In genomic region chr7:100049441-100050291, GRCh38 we compare ENCODE assay signal across 8 cellular contexts.
DNase-seq lines count a peak whose midpoint lies in the region; ATAC-seq and TF ChIP-seq lines count a peak whose summit lies in the region.

Gene ZSCAN21 (plus strand): TSS chr7:100049774. CDS start chr7:100057007, 7,233 bp downstream.

- ATAC-seq in HG02840 (IDR thresholded peaks at IDR 0.05; ENCODE audit: low FRiP score, unreplicated experiment) (peak; percentile 87), GM18873 (IDR thresholded peaks at IDR 0.05; ENCODE audit: low FRiP score, unreplicated experiment) (no peak)

- H3K4me3 ChIP-seq in astrocyte of the spinal cord (ENCODE audit: low read depth, low read length), result peak within 1 kb of the TSS; percentile 97
- H3K4me3 ChIP-seq in retinal pigment epithelial cell (ENCODE audit: low read length), result peak within 1 kb of the TSS; percentile 93

- in situ Hi-C loops in GM13976 (cut with MboI; ENCODE audit: low sequenced_read_pairs, unreplicated experiment) (no loop called here), astrocyte of the spinal cord (cut with HindIII; ENCODE audit: low sequenced_read_pairs) (no loop called here)

- DNase-seq in GM13976 (ENCODE audit: low spot score) (peak; percentile 93), NCI-H1694 (lab: John Stamatoyannopoulos, UW) (peak; percentile 62), T1000 (lab: John Stamatoyannopoulos, UW) (peak; percentile 64), astrocyte of the spinal cord (ENCODE audit: low read depth, low spot score) (peak; percentile 88), hypothalamus (lab: John Stamatoyannopoulos, UW) (peak; percentile 37 to 91 (median 76)), retinal pigment epithelial cell (ENCODE audit: low read depth) (peak; percentile 48)

- peak; percentile 30 for TF ChIP-seq CTCF in GM13976 (IDR thresholded peaks at IDR 0.05; ENCODE audit: borderline replicate concordance, control extremely low read depth, extremely low read depth, insufficient read depth, missing control alignments)
- TF ChIP-seq CTCF in astrocyte of the spinal cord (IDR thresholded peaks at IDR 0.05; ENCODE audit: low read depth, low read length), result peak; percentile 37
- TF ChIP-seq CTCF in retinal pigment epithelial cell (conservative IDR thresholded peaks at IDR 0.05; ENCODE audit: low read depth, low read length), result peak; percentile 19
